Comparison of ENCODE assay signal across 21 cellular contexts in genomic region chr6:42361036-42361435, GRCh38.
"Had no signal": no experiment of that assay in that cellular context is flagged by ENCODE, and none has a peak within 500 bp of the region (broad histone marks: within the 10 kb centered on the region; RNA-seq: fewer than 3 reads in every experiment).

No MANE protein-coding gene starts in this region.

- H3K27ac ChIP-seq: body of pancreas, cardiac muscle cell, heart left ventricle, pancreas, psoas muscle, right atrium auricular region, transverse colon, uterus, VCaP had no signal

- DNase-seq: activated CD4-positive, alpha-beta T cell treated with anti-CD3 and anti-CD28 coated beads, Interleukin-2, amount 50 U/mL, for 4 hours; activated CD4-positive, CD25-positive, alpha-beta regulatory T cell treated with anti-CD3 and anti-CD28 coated beads, Interleukin-2, amount 50 U/mL, for 72 hours; anterior cingulate cortex; body of pancreas; heart left ventricle; islet precursor cell; left cardiac atrium; nephron progenitor cell; pancreas; psoas muscle; stimulated activated CD4-positive, alpha-beta T cell treated with anti-CD3 and anti-CD28 coated beads, Interleukin-12 subunit alpha, Interleukin-12 subunit beta, amount 100 ng/mL, for 4 hours; stimulated activated CD4-positive, alpha-beta T cell treated with anti-CD3 and anti-CD28 coated beads, Interleukin-4, amount 100 ng/mL, for 4 hours; transverse colon had no signal

- H3K9me3 Mint-ChIP-seq: activated naive CD4-positive, alpha-beta T cell treated with anti-CD3 and anti-CD28 coated beads, Interleukin-2, amount 50 U/mL, for 24 hours; memory B cell; nephron progenitor cell; T-helper 2 cell treated with Interferon-gamma antibody and Interleukin-4, amounts not matched to agents 5 μg/mL and 100 μg/mL, for 36 hours had no signal

- H3K27me3 ChIP-seq: body of pancreas, cardiac muscle cell, heart left ventricle, pancreas, right atrium auricular region, transverse colon, uterus had no signal

- ATAC-seq: body of pancreas, heart left ventricle, left cardiac atrium, pancreas, psoas muscle had no signal

- H3K27me3 Mint-ChIP-seq: activated naive CD4-positive, alpha-beta T cell treated with anti-CD3 and anti-CD28 coated beads, Interleukin-2, amount 50 U/mL, for 24 hours had no signal

- H3K36me3 ChIP-seq: cardiac muscle cell, pancreas, right atrium auricular region, transverse colon, uterus had no signal

- FAIRE-seq: endometrium, pancreas had no signal

- H3K4me3 ChIP-seq: body of pancreas, cardiac muscle cell, heart left ventricle, pancreas, psoas muscle, right atrium auricular region, transverse colon, uterus had no signal

- H3K4me1 ChIP-seq: body of pancreas, pancreas, psoas muscle, uterus had no signal

- H3K27ac Mint-ChIP-seq: activated naive CD4-positive, alpha-beta T cell treated with anti-CD3 and anti-CD28 coated beads, Interleukin-2, amount 50 U/mL, for 24 hours; memory B cell; nephron progenitor cell; T-helper 2 cell treated with Interferon-gamma antibody and Interleukin-4, amounts not matched to agents 5 μg/mL and 100 μg/mL, for 36 hours had no signal

- H3K4me3 Mint-ChIP-seq: activated naive CD4-positive, alpha-beta T cell treated with anti-CD3 and anti-CD28 coated beads, Interleukin-2, amount 50 U/mL, for 24 hours; memory B cell; nephron progenitor cell; T-helper 2 cell treated with Interferon-gamma antibody and Interleukin-4, amounts not matched to agents 5 μg/mL and 100 μg/mL, for 36 hours had no signal

- H3K9me3 ChIP-seq: body of pancreas, pancreas, psoas muscle, right atrium auricular region, transverse colon, uterus had no signal
